14 cellular contexts compared by ENCODE assay signal in the genomic region with DNA sequence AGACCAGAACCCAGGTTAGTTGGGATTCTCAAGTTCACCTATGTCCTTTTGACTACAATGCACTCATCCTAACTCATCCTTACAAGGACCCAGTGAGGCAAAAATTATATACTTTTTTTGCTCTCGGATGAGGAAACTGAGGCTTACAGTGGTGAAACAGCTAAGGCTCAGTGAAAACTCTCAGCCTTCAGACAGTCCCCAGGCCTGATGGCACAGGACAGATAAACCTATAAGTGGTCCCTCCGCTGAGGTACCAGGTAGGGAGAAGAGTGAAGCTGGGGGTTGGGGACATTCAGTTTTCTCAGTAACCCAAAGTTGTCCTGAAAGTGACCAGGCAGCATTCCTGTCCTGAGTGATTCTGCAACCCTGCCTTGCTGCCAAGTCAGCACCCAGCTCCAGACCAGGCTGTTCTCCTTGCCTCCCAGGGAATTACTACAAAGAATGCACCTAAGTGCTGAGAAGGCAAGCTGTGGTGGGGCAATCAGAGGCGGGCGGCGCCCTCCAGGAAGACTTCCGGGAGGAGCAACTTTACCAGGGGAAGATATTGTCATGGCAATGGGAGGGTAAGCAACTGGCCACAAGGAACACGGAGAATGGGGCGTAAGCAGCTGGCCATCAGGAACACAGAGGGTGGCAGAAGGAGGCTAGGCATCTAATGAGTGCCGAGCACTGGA. TPM values are rescaled to one million over a fixed set of nuclear protein-coding genes. Genes with fewer than 3 reads are reported as not detected.
A peak's percentile ranks its signal among the peaks of the same experiment; 100 is the strongest.
DNase-seq lines count a peak whose midpoint lies in the region; ATAC-seq and TF ChIP-seq lines count a peak whose summit lies in the region.
"Had no signal": no experiment of that assay in that cellular context is flagged by ENCODE, and none has a peak within 500 bp of the region (broad histone marks: within the 10 kb centered on the region; RNA-seq: fewer than 3 reads in every experiment).

No MANE protein-coding gene starts in this region.

- H3K9ac ChIP-seq in parathyroid adenoma, result no peak overlapping the region

- H3K36me3 ChIP-seq in hepatocyte (replicated peaks; ENCODE audit: insufficient read depth, low read depth) (no peaks in the 10 kb centered on the region), parathyroid adenoma (ENCODE audit: control insufficient read depth, insufficient read depth, low read length) (no peaks in the 10 kb centered on the region)

- no peak for TF ChIP-seq CTCF in RWPE1 (conservative IDR thresholded peaks at IDR 0.05; ENCODE audit: low read depth)
- no peak for TF ChIP-seq CTCF in hepatocyte (IDR thresholded peaks at IDR 0.05; ENCODE audit: poor library complexity)
- TF ChIP-seq CTCF in parathyroid adenoma (IDR thresholded peaks at IDR 0.05), result no peak

- POLR2A ChIA-PET in RWPE1 (lab: Yijun Ruan, JAX; ENCODE audit: low non-redundant PET), result interaction anchor here (2.6 kb wide), 1 partner anchor 11 kb away, joined by 21 read pairs; no protein-coding TSS in a partner anchor

- no peak overlapping the region for H2AFZ ChIP-seq in hepatocyte
- H2AFZ ChIP-seq in parathyroid adenoma, result peak overlapping the region; percentile 33

- DNase-seq in EL, result peak; percentile 34
- DNase-seq in RWPE1 (ENCODE audit: low spot score), result no peak
- peak; percentile 87 for DNase-seq in hepatocyte (ENCODE audit: low spot score)
- DNase-seq in OCI-M1 (lab: John Stamatoyannopoulos, UW), result no peak
- no peak for DNase-seq in NCI-H2107 (lab: John Stamatoyannopoulos, UW)
- DNase-seq in activated T-cell treated with anti-CD3 and anti-CD28 coated beads, Interleukin-2, amount 50 U/mL, for 48 hours, result no peak
- DNase-seq: activated T-cell treated with anti-CD3 and anti-CD28 coated beads, Interleukin-2, amount 50 U/mL, for 4 hours; central memory CD4-positive, alpha-beta T cell; MV-4-11; NK-92 treated with Interleukin-12 subunit alpha and Interleukin-12 subunit beta, amount 100 ng/mL, for 24 hours had no signal

- H3K79me2 ChIP-seq in hepatocyte (peaks cover 32% of the 10 kb centered on the region), parathyroid adenoma (no peaks in the 10 kb centered on the region)

- no peak for TF ChIP-seq POLR2A in GM18505 (IDR thresholded peaks at IDR 0.05; ENCODE audit: borderline replicate concordance, extremely low read depth, insufficient read depth, insufficient read length)

- no peaks in the 10 kb centered on the region for H3K9me3 ChIP-seq in hepatocyte (ENCODE audit: low read depth)
- H3K9me3 ChIP-seq in parathyroid adenoma (ENCODE audit: control insufficient read depth, low read length), result no peaks in the 10 kb centered on the region

- H3K27ac ChIP-seq in RWPE1 (peak overlapping the region; percentile 99), hepatocyte (peak overlapping the region; percentile 82), parathyroid adenoma (peak overlapping the region; percentile 90)

- no peak for ATAC-seq in GM18505 (IDR thresholded peaks at IDR 0.05; ENCODE audit: unreplicated experiment)
- ATAC-seq: activated T-cell treated with anti-CD3 and anti-CD28 coated beads, Interleukin-2, amount 50 U/mL, for 4 hours; GM12878 had no signal

- H3K27me3 ChIP-seq in hepatocyte (no peaks in the 10 kb centered on the region), parathyroid adenoma (ENCODE audit: control insufficient read depth, insufficient read depth, low read length) (no peaks in the 10 kb centered on the region)

- no peaks in the 10 kb centered on the region for H3K9me2 ChIP-seq in hepatocyte (replicated peaks; ENCODE audit: insufficient read depth)

- H3K4me3 ChIP-seq in hepatocyte (no peak overlapping the region), parathyroid adenoma (ENCODE audit: low read depth, low read length) (peak overlapping the region; percentile 41)
- H3K4me3 ChIP-seq: GM12878 had no signal

- peak overlapping the region; percentile 63 for H3K4me2 ChIP-seq in hepatocyte
- H3K4me2 ChIP-seq in parathyroid adenoma (ENCODE audit: low read length), result peak overlapping the region; percentile 60

- 41% methylated on average over 9 of the region's 9 CpGs for WGBS in hepatocyte (ENCODE audit: low lambda C conversion rate, missing lambda C conversion rate)

- no peaks in the 10 kb centered on the region for H4K20me1 ChIP-seq in hepatocyte (ENCODE audit: insufficient read depth, poor library complexity, severe bottlenecking)

- CTCF ChIA-PET in RWPE1 (lab: Yijun Ruan, JAX), result interaction anchor here (1.0 to 3.0 kb wide), 2 partner anchors 11 to 35 kb away, joined by 3 to 26 read pairs; no protein-coding TSS in a partner anchor

- H3K4me1 ChIP-seq in hepatocyte (ENCODE audit: insufficient read depth) (peaks cover 61% of the 10 kb centered on the region), parathyroid adenoma (peaks cover 18% of the 10 kb centered on the region)

RNA-seq across cellular contexts. Expression of gene TENT5B, which starts 4.6 kb away (rescaled TPM):
- 21.0 and 26.0 TPM in 2 replicates for total RNA-seq in hepatocyte
- 56.0 and 60.7 TPM in 2 replicates for polyA plus RNA-seq in hepatocyte
- total RNA-seq: frontal cortex had no signal

RNA-seq across cellular contexts. Expression of gene TRNP1, which starts 14.6 kb away (rescaled TPM):
- total RNA-seq in hepatocyte, result 67.4 and 92.5 TPM in 2 replicates
- 137 and 145 TPM in 2 replicates for polyA plus RNA-seq in hepatocyte
- polyA plus RNA-seq: GM12878 had no signal

RNA-seq across cellular contexts. Expression of gene KDF1, which starts 47.8 kb away (rescaled TPM):
- 10.5 and 18.1 TPM in 2 replicates for total RNA-seq in hepatocyte
- polyA plus RNA-seq in hepatocyte, result 17.2 and 21.9 TPM in 2 replicates
- total RNA-seq: activated T-cell treated with anti-CD3 and anti-CD28 coated beads, Interleukin-2, amount 50 U/mL, for 4 hours; frontal cortex; GM12878 had no signal

Comparison
In these comparisons a context has a peak if more than half of its experiments do, and no peak if none do; other contexts are left out.
1. DNase-seq: peak in EL (single experiment) and hepatocyte (single experiment); none in RWPE1 (single experiment), OCI-M1 (single experiment), NCI-H2107 (single experiment) and activated T-cell treated with anti-CD3 and anti-CD28 coated beads, Interleukin-2, amount 50 U/mL, for 48 hours (0 of 2).
2. Peak in every context shown above with its lines, with median percentiles within 50 percentile points of each other: H3K27ac ChIP-seq.